Comparison of ENCODE assay signal across 9 cellular contexts in the genomic region with DNA sequence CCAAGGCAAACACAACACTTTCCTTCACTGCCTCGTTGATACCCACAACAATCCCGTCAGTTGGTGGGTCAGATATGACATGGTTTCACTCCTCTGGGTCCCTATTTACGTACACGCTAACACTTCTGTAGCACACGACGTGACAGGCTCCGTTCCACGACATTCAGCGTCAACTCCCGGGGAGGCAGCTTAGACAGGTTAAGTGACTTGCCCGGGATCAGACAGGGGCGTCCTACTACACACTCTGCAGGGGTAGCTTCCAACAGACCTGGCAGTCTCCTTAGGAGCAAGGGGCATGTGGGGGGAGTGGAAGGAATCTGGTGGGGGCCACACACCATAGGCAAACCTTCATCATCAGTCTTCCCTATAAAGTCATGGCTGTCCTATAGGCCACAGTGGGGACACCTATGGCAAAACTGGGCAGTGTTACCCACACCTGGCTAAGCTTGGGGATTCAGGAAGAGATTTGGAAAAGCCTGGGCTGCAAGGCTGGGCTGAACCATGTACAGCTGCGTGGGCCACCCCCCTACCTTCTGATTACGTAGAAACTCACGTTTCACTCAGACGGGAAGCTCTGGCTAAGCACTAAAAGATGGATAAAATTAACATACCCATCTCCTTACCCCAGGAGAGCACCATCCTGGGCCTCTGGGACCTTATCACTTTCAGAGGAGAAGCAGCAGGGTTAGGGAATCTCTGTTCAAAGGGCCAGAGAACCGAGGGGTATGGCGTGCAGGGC. TPM values are rescaled to one million over a fixed set of nuclear protein-coding genes. Genes with fewer than 3 reads are reported as not detected.
A peak's percentile ranks its signal among the peaks of the same experiment; 100 is the strongest.
DNase-seq lines count a peak whose midpoint lies in the region; ATAC-seq and TF ChIP-seq lines count a peak whose summit lies in the region.
"Had no signal": no experiment of that assay in that cellular context is flagged by ENCODE, and none has a peak within 500 bp of the region (broad histone marks: within the 10 kb centered on the region; RNA-seq: fewer than 3 reads in every experiment).

No MANE protein-coding gene starts in this region.

- no peak for TF ChIP-seq CTCF in Caco-2 (IDR thresholded peaks at IDR 0.05; ENCODE audit: insufficient read depth in 1 of 2, low read depth in 1 of 2, low read length in 1 of 2, severe bottlenecking in 1 of 2, unreplicated experiment in 1 of 2)
- no peak for TF ChIP-seq CTCF in Loucy (conservative IDR thresholded peaks at IDR 0.05; ENCODE audit: low read length)
- no peak for TF ChIP-seq CTCF in neural cell (IDR thresholded peaks at IDR 0.05; ENCODE audit: poor library complexity, severe bottlenecking)

- no peaks in the 10 kb centered on the region for H3K9me3 Mint-ChIP-seq in Caco-2 (ENCODE audit: unreplicated experiment)
- H3K9me3 Mint-ChIP-seq in dendritic cell treated with granulocyte-macrophage colony-stimulating factor and Interleukin-4, amounts not matched to agents 40 ng/mL and 50 ng/mL, for 4 days: no peaks in the 10 kb centered on the region

- TF ChIP-seq RAD21 in neural cell (conservative IDR thresholded peaks at IDR 0.05): no peak

- peak overlapping the region; percentile 90 for H3K4me2 ChIP-seq in Loucy (ENCODE audit: low read depth, low read length, poor library complexity, severe bottlenecking)
- peak overlapping the region; percentile 25 for H3K4me2 ChIP-seq in neural cell (ENCODE audit: low read length)

- no peaks in the 10 kb centered on the region for H3K9me3 ChIP-seq in Caco-2
- H3K9me3 ChIP-seq in Loucy (ENCODE audit: insufficient read depth, low read depth, low read length): no peaks in the 10 kb centered on the region
- H3K9me3 ChIP-seq in neural cell (ENCODE audit: low read length): no peaks in the 10 kb centered on the region

- H3K27me3 ChIP-seq in Caco-2 (replicated peaks; ENCODE audit: control insufficient read depth, insufficient read depth, low read length) (no peaks in the 10 kb centered on the region), Loucy (ENCODE audit: insufficient read depth, low read length, poor library complexity, severe bottlenecking) (no peaks in the 10 kb centered on the region), neural cell (ENCODE audit: insufficient read depth, low read depth, low read length) (no peaks in the 10 kb centered on the region)

- no peaks in the 10 kb centered on the region for H3K27me3 Mint-ChIP-seq in Caco-2 (ENCODE audit: insufficient read depth, unreplicated experiment)
- H3K27me3 Mint-ChIP-seq in dendritic cell treated with granulocyte-macrophage colony-stimulating factor and Interleukin-4, amounts not matched to agents 40 ng/mL and 50 ng/mL, for 4 days: no peaks in the 10 kb centered on the region

- peak overlapping the region; percentile 68 for H3K27ac Mint-ChIP-seq in Caco-2 (ENCODE audit: unreplicated experiment)
- no peak overlapping the region for H3K27ac Mint-ChIP-seq in dendritic cell treated with granulocyte-macrophage colony-stimulating factor and Interleukin-4, amounts not matched to agents 40 ng/mL and 50 ng/mL, for 4 days

- H3K4me3 Mint-ChIP-seq in Caco-2 (ENCODE audit: unreplicated experiment): peak overlapping the region; percentile 98
- H3K4me3 Mint-ChIP-seq in dendritic cell treated with granulocyte-macrophage colony-stimulating factor and Interleukin-4, amounts not matched to agents 40 ng/mL and 50 ng/mL, for 4 days: peak overlapping the region; percentile 88

- peak overlapping the region; percentile 91 for H3K27ac ChIP-seq in neural cell (ENCODE audit: low read length)

- H3K4me1 Mint-ChIP-seq in Caco-2 (ENCODE audit: low read depth, unreplicated experiment): peaks cover 8% of the 10 kb centered on the region
- peaks cover 21% of the 10 kb centered on the region for H3K4me1 Mint-ChIP-seq in dendritic cell treated with granulocyte-macrophage colony-stimulating factor and Interleukin-4, amounts not matched to agents 40 ng/mL and 50 ng/mL, for 4 days (ENCODE audit: low read depth)

- DNase-seq in Caco-2: peak in 1 of 2 experiments; percentile 36
- DNase-seq in SHP77 (lab: John Stamatoyannopoulos, UW): no peak
- no peak for DNase-seq in NCI-H2227 treated with DMSO at 0.1 percent for 48 hours (lab: John Stamatoyannopoulos, UW)
- DNase-seq: activated effector memory CD4-positive, alpha-beta T cell treated with Interleukin-2 at 50 U/mL for 16 hours had no signal

- BruUV-seq in Caco-2 (replicated peaks; lab: Mats Ljungman, UMichigan): TSS peak; percentile 10

- H3K36me3 ChIP-seq in Caco-2 (ENCODE audit: control insufficient read depth, insufficient read depth, low read length) (peaks cover 2% of the 10 kb centered on the region), Loucy (ENCODE audit: insufficient read depth, low read length) (peaks cover 5% of the 10 kb centered on the region; the same call in 1 of the 2 replicates), neural cell (ENCODE audit: insufficient read depth, low read length) (no peaks in the 10 kb centered on the region)

- H3K4me3 ChIP-seq in Caco-2 (ENCODE audit: low read depth, low read length) (peak overlapping the region; percentile 74), Loucy (ENCODE audit: low read length, poor library complexity, severe bottlenecking) (peak overlapping the region; percentile 83), neural cell (ENCODE audit: low read length) (peak overlapping the region; percentile 82)

- H3F3A ChIP-seq in Loucy (ENCODE audit: low read depth): 0 out of 2 replicates have a peak, but pooled peaks cover 6% of the 10 kb centered on the region
- peaks cover 8% of the 10 kb centered on the region for H3F3A ChIP-seq in neural cell (ENCODE audit: insufficient read depth, low read length, poor library complexity, severe bottlenecking)

- H3K9ac ChIP-seq in Loucy (ENCODE audit: low read depth, low read length, poor library complexity, severe bottlenecking): peak overlapping the region; percentile 74
- H3K9ac ChIP-seq in neural cell (ENCODE audit: low read length): peak overlapping the region; percentile 87

- H3K79me2 ChIP-seq in Loucy (ENCODE audit: insufficient read depth, low read length): peaks cover 12% of the 10 kb centered on the region; the same call in 1 of the 2 replicates
- no peaks in the 10 kb centered on the region for H3K79me2 ChIP-seq in neural cell (replicated peaks; ENCODE audit: insufficient read depth, low read length)

- POLR2A ChIA-PET in Caco-2 (lab: Charles Lee): interaction anchor here (0.6 kb wide), 1 partner anchor 31 kb away, joined by 3 read pairs; no protein-coding TSS in a partner anchor

- H3K4me1 ChIP-seq in Caco-2 (peaks cover 15% of the 10 kb centered on the region; the same call in 1 of the 2 replicates), Loucy (ENCODE audit: insufficient read depth, low read length, poor library complexity, severe bottlenecking) (peaks cover 17% of the 10 kb centered on the region)

- H3K9me2 ChIP-seq in Loucy (replicated peaks; ENCODE audit: low read depth, low read length): no peaks in the 10 kb centered on the region
- H3K9me2 ChIP-seq in neural cell (ENCODE audit: insufficient read depth, low read length): no peaks in the 10 kb centered on the region

- ATAC-seq in HG03175 (IDR thresholded peaks at IDR 0.05; ENCODE audit: unreplicated experiment) (no peak), GM21381 (IDR thresholded peaks at IDR 0.05; ENCODE audit: unreplicated experiment) (no peak)

- no peak for TF ChIP-seq EP300 in neural cell (conservative IDR thresholded peaks at IDR 0.05; ENCODE audit: poor library complexity, severe bottlenecking)

- intact Hi-C loops in Caco-2 (cut with micrococcal nuclease; ENCODE audit: unreplicated experiment): no loop called here
- intact Hi-C loops in dendritic cell treated with granulocyte-macrophage colony-stimulating factor and Interleukin-4, amounts not matched to agents 40 ng/mL and 50 ng/mL, for 4 days (cut with micrococcal nuclease): no loop called here

- H3K36me3 Mint-ChIP-seq in Caco-2 (ENCODE audit: insufficient read depth, unreplicated experiment): peaks cover 30% of the 10 kb centered on the region
- peaks cover 43% of the 10 kb centered on the region for H3K36me3 Mint-ChIP-seq in dendritic cell treated with granulocyte-macrophage colony-stimulating factor and Interleukin-4, amounts not matched to agents 40 ng/mL and 50 ng/mL, for 4 days (ENCODE audit: low read depth)

- H4K20me1 ChIP-seq in Loucy (ENCODE audit: insufficient read depth, low read length, poor library complexity, severe bottlenecking): peaks cover 8% of the 10 kb centered on the region
- H4K20me1 ChIP-seq in neural cell (ENCODE audit: insufficient read depth): no peaks in the 10 kb centered on the region

- CTCF ChIA-PET in Caco-2 (lab: Charles Lee): interaction anchor here (0.5 to 3.6 kb wide), 8 partner anchors 8 to 821 kb away, joined by 3 to 124 read pairs (median 20); no protein-coding TSS in a partner anchor

- H2AFZ ChIP-seq in Loucy (ENCODE audit: low read length) (no peak overlapping the region), neural cell (ENCODE audit: low read depth, low read length) (no peak overlapping the region)

TF ChIP-seq in neural cell, 6 proteins besides CTCF, POLR2A, EP300 and RAD21 (continues in another document):
- no peak for TF ChIP-seq EZH2 (IDR thresholded peaks at IDR 0.05; ENCODE audit: borderline replicate concordance, insufficient read depth, low read length, poor library complexity, severe bottlenecking)

RNA-seq across cellular contexts. Expression of gene TYSND1, which starts 2.0 kb away (rescaled TPM):
- 29.4 and 29.8 TPM in 2 replicates for total RNA-seq in Caco-2 (2022)
- polyA plus RNA-seq in neural cell: 10.3 and 14.1 TPM in 2 replicates
- polyA minus RNA-seq in neural cell: 9.4 and 14.9 TPM in 2 replicates

RNA-seq across cellular contexts. Expression of gene AIFM2, which starts 11.9 kb away (rescaled TPM):
- 29.2 and 31.1 TPM in 2 replicates for total RNA-seq in Caco-2 (2022)
- 0.42 and 0.78 TPM in 2 replicates for polyA plus RNA-seq in neural cell
- 0.58 and 0.73 TPM in 2 replicates for polyA minus RNA-seq in neural cell

RNA-seq across cellular contexts. Expression of gene SAR1A, which starts 25.8 kb away (rescaled TPM):
- 268 and 288 TPM in 2 replicates for total RNA-seq in Caco-2 (2022)
- polyA plus RNA-seq in neural cell: 107 and 118 TPM in 2 replicates
- polyA minus RNA-seq in neural cell: 140 and 145 TPM in 2 replicates
